ENCODE assay signal across 15 cellular contexts in genomic region chr11:114174712-114175495, GRCh38.
DNase-seq lines count a peak whose midpoint lies in the region; ATAC-seq, FAIRE-seq and TF ChIP-seq lines count a peak whose summit lies in the region.
"Had no signal": no experiment of that assay in that cellular context is flagged by ENCODE, and none has a peak within 500 bp of the region (broad histone marks: within the 10 kb centered on the region; RNA-seq: fewer than 3 reads in every experiment).

No MANE protein-coding gene starts in this region.

- H4K20me1 ChIP-seq in HepG2 (ENCODE audit: insufficient read depth, low read length) (no peaks in the 10 kb centered on the region), hepatocyte (ENCODE audit: insufficient read depth, poor library complexity, severe bottlenecking) (no peaks in the 10 kb centered on the region)

- no peak for FAIRE-seq in HepG2 (lab: Jason Lieb, UNC)
- FAIRE-seq in small intestine (lab: Jason Lieb, UNC), result no peak
- FAIRE-seq: astrocyte, GM19239, urothelium cell line had no signal

- no peak for ATAC-seq in HepG2
- ATAC-seq: activated T-helper 17 cell treated with anti-CD3 and anti-CD28 coated beads, Interleukin-2, amount 50 U/mL, for 72 hours had no signal

- H3K4me3 ChIP-seq in liver (ENCODE audit: low read depth in 1 of 3, low read length in 3 of 3), result no peak overlapping the region
- no peak overlapping the region for H3K4me3 ChIP-seq in HepG2 (replicated peaks in 1 of 3; ENCODE audit: insufficient read depth in 1 of 3, low read depth in 2 of 3, low read length in 3 of 3)
- no peak overlapping the region for H3K4me3 ChIP-seq in hepatocyte
- H3K4me3 ChIP-seq in small intestine (ENCODE audit: low read depth in 1 of 2, low read length in 2 of 2), result no peak overlapping the region
- no peak overlapping the region for H3K4me3 ChIP-seq in colonic mucosa
- H3K4me3 ChIP-seq in SJCRH30, result no peak overlapping the region

- H3K27ac ChIP-seq in liver (ENCODE audit: low read depth in 1 of 2, low read length in 2 of 2) (peak overlapping the region; percentile 16 to 22), HepG2 (ENCODE audit: extremely low read length, insufficient read depth, low read length) (no peak overlapping the region), hepatocyte (peak overlapping the region; percentile 91), small intestine (ENCODE audit: low read depth in 1 of 2, low read length in 1 of 2) (peak overlapping the region; percentile 13 to 18), colonic mucosa (no peak overlapping the region), SJCRH30 (no peak overlapping the region)

- H3K9ac ChIP-seq in liver (ENCODE audit: low read depth in 1 of 2, low read length in 2 of 2), result no peak overlapping the region
- no peak overlapping the region for H3K9ac ChIP-seq in HepG2 (ENCODE audit: insufficient read depth, low read depth, low read length)
- H3K9ac ChIP-seq in colonic mucosa (ENCODE audit: low read depth in 2 of 2, low read length in 2 of 2), result no peak overlapping the region

- H3K36me3 ChIP-seq in liver (ENCODE audit: control insufficient read depth in 4 of 4, insufficient read depth in 3 of 4, low read depth in 1 of 4, low read length in 3 of 4), result no peaks in the 10 kb centered on the region
- H3K36me3 ChIP-seq in HepG2 (replicated peaks in 1 of 2; ENCODE audit: control insufficient read depth in 1 of 2, insufficient read depth in 2 of 2, low read length in 2 of 2), result no peaks in the 10 kb centered on the region
- H3K36me3 ChIP-seq in hepatocyte (replicated peaks; ENCODE audit: insufficient read depth, low read depth), result no peaks in the 10 kb centered on the region
- H3K36me3 ChIP-seq in small intestine (ENCODE audit: control insufficient read depth in 2 of 2, insufficient read depth in 2 of 2, low read length in 2 of 2), result no peaks in the 10 kb centered on the region
- no peaks in the 10 kb centered on the region for H3K36me3 ChIP-seq in colonic mucosa
- H3K36me3 ChIP-seq in SJCRH30, result no peaks in the 10 kb centered on the region

- no peak overlapping the region for H2AFZ ChIP-seq in HepG2 (ENCODE audit: low read length)
- H2AFZ ChIP-seq in hepatocyte, result no peak overlapping the region

- no peak for TF ChIP-seq POLR2A in HepG2 (IDR thresholded peaks at IDR 0.05; ENCODE audit: insufficient read depth in 1 of 2, low read depth in 2 of 2, low read length in 2 of 2)

- no peak for TF ChIP-seq EP300 in HepG2 (IDR thresholded peaks at IDR 0.05; ENCODE audit: low read depth in 2 of 2, low read length in 2 of 2)
- no peak for TF ChIP-seq EP300 in HepG2 (CRISPR knock-in tag; IDR thresholded peaks at IDR 0.05; ENCODE audit: borderline replicate concordance)

- no peaks in the 10 kb centered on the region for H3K27me3 ChIP-seq in liver (ENCODE audit: control insufficient read depth in 4 of 4, insufficient read depth in 4 of 4, low read length in 3 of 4)
- H3K27me3 ChIP-seq in HepG2 (ENCODE audit: control insufficient read depth in 1 of 2, insufficient read depth in 2 of 2, low read length in 2 of 2), result peaks cover 0 to 22% of the 10 kb centered on the region in 2 experiments; a peak in 1 of 5 replicates
- no peaks in the 10 kb centered on the region for H3K27me3 ChIP-seq in hepatocyte
- no peaks in the 10 kb centered on the region for H3K27me3 ChIP-seq in small intestine (ENCODE audit: control insufficient read depth in 2 of 2, insufficient read depth in 2 of 2, low read length in 2 of 2)
- no peaks in the 10 kb centered on the region for H3K27me3 ChIP-seq in colonic mucosa
- no peaks in the 10 kb centered on the region for H3K27me3 ChIP-seq in SJCRH30

- peaks cover 38 to 94% (median 82%) of the 10 kb centered on the region in 4 donors for H3K4me1 ChIP-seq in liver (ENCODE audit: control insufficient read depth in 4 of 4, insufficient read depth in 4 of 4, low read length in 3 of 4)
- H3K4me1 ChIP-seq in HepG2 (ENCODE audit: insufficient read depth, low read length), result peaks cover 10% of the 10 kb centered on the region
- peaks cover 95% of the 10 kb centered on the region for H3K4me1 ChIP-seq in hepatocyte (ENCODE audit: insufficient read depth)
- peaks cover 49 to 59% of the 10 kb centered on the region in 2 donors for H3K4me1 ChIP-seq in small intestine (ENCODE audit: control insufficient read depth in 2 of 2, insufficient read depth in 1 of 2, low read depth in 1 of 2, low read length in 1 of 2)
- peaks cover 25% of the 10 kb centered on the region for H3K4me1 ChIP-seq in colonic mucosa
- H3K4me1 ChIP-seq in SJCRH30, result no peaks in the 10 kb centered on the region

- POLR2A ChIA-PET in HepG2 (lab: Yijun Ruan, JAX), result no interaction called here

- CTCF ChIA-PET in HepG2 (lab: Yijun Ruan, JAX; ENCODE audit: low intra/inter-chr PET ratio, low total read pairs), result no interaction called here

- in situ Hi-C loops in HepG2 (cut with HindIII; ENCODE audit: extremely low pct_ligation_motif_present, low pct_unique_long_range_greater_than_20kb), result no loop called here

- no TSS peak for BruUV-seq in HepG2 (replicated peaks; lab: Mats Ljungman, UMichigan)

- H3K9me3 ChIP-seq in liver (ENCODE audit: control insufficient read depth in 4 of 4, low read length in 3 of 4) (no peaks in the 10 kb centered on the region), HepG2 (ENCODE audit: low read length) (no peaks in the 10 kb centered on the region), hepatocyte (ENCODE audit: low read depth) (no peaks in the 10 kb centered on the region), small intestine (ENCODE audit: control insufficient read depth, low read depth) (no peaks in the 10 kb centered on the region), colonic mucosa (no peaks in the 10 kb centered on the region), SJCRH30 (replicated peaks) (no peaks in the 10 kb centered on the region)

- TF ChIP-seq RAD21 in liver (IDR thresholded peaks at IDR 0.05) (no peak), HepG2 (CRISPR knock-in tag; IDR thresholded peaks at IDR 0.05) (no peak)

- no peak overlapping the region for H3K4me2 ChIP-seq in HepG2 (ENCODE audit: low read depth, low read length)
- no peak overlapping the region for H3K4me2 ChIP-seq in hepatocyte

- no peaks in the 10 kb centered on the region for H3K9me2 ChIP-seq in hepatocyte (replicated peaks; ENCODE audit: insufficient read depth)

- WGBS in liver, result 49% methylated on average over 3 of the region's 3 CpGs
- 100% methylated on average over 1 of the region's 3 CpGs for WGBS in HepG2 (ENCODE audit: low lambda C conversion rate)
- WGBS in hepatocyte (ENCODE audit: low lambda C conversion rate, missing lambda C conversion rate), result 82% methylated on average over 3 of the region's 3 CpGs
- 58 to 88% (median 80%) methylated on average over 3 of the region's 3 CpGs for WGBS in small intestine, 3 donors

- intact Hi-C loops in HepG2 (cut with micrococcal nuclease; ENCODE audit: unreplicated experiment), result no loop called here
- intact Hi-C loops in colonic mucosa (cut with DNase I), result no loop called here

- DNase-seq in HepG2 (ENCODE audit: low spot score), result no peak
- no peak for DNase-seq in hepatocyte (ENCODE audit: low spot score)
- no peak for DNase-seq in small intestine
- no peak for DNase-seq in colonic mucosa
- no peak for DNase-seq in SJCRH30
- no peak for DNase-seq in HPDE6-E6E7 (ENCODE audit: extremely low spot score)
- no peak for DNase-seq in RKO (ENCODE audit: low spot score)
- DNase-seq: midbrain, SHP77, T-helper 2 cell had no signal

- H3K79me2 ChIP-seq in HepG2 (ENCODE audit: insufficient read depth, low read length) (no peaks in the 10 kb centered on the region), hepatocyte (peaks cover 61% of the 10 kb centered on the region)

- no peak for TF ChIP-seq CTCF in liver (IDR thresholded peaks at IDR 0.05; ENCODE audit: low read depth, low read length, missing input control)
- TF ChIP-seq CTCF in HepG2 (CRISPR knock-in tag; IDR thresholded peaks at IDR 0.05), result no peak
- no peak for TF ChIP-seq CTCF in hepatocyte (IDR thresholded peaks at IDR 0.05; ENCODE audit: poor library complexity)
- no peak for TF ChIP-seq CTCF in colonic mucosa (IDR thresholded peaks at IDR 0.05)

TF ChIP-seq in liver, 16 proteins besides CTCF, POLR2A, EP300 and RAD21 (continues in another document):
- TF ChIP-seq JUND (IDR thresholded peaks at IDR 0.05), result no peak
- TF ChIP-seq HNF4G (IDR thresholded peaks at IDR 0.05), result no peak
- no peak for TF ChIP-seq GABPA (IDR thresholded peaks at IDR 0.05 in 1 of 2, conservative IDR thresholded peaks at IDR 0.05 in 1 of 2)
- TF ChIP-seq NR2F2 (IDR thresholded peaks at IDR 0.05), result no peak
- TF ChIP-seq TAF1 (conservative IDR thresholded peaks at IDR 0.05), result no peak
- no peak for TF ChIP-seq MAX (IDR thresholded peaks at IDR 0.05)
- TF ChIP-seq RXRA (IDR thresholded peaks at IDR 0.05), result no peak
- TF ChIP-seq EGR1 (IDR thresholded peaks at IDR 0.05; ENCODE audit: low read depth in 2 of 2), result no peak
- TF ChIP-seq FOXA2 (IDR thresholded peaks at IDR 0.05), result no peak

TF ChIP-seq in HepG2, 621 proteins besides CTCF, POLR2A, EP300 and RAD21:
- TF ChIP-seq HDAC1 (CRISPR knock-in tag; IDR thresholded peaks at IDR 0.05) (no peak), ZNF879 (CRISPR knock-in tag; IDR thresholded peaks at IDR 0.05) (no peak), THAP11 (CRISPR knock-in tag; IDR thresholded peaks at IDR 0.05) (no peak), AHR (CRISPR knock-in tag; IDR thresholded peaks at IDR 0.05) (no peak), ARNT2 (CRISPR knock-in tag; IDR thresholded peaks at IDR 0.05; ENCODE audit: low read depth) (no peak), FOXM1 (CRISPR knock-in tag; IDR thresholded peaks at IDR 0.05) (no peak), ZIK1 (CRISPR knock-in tag; IDR thresholded peaks at IDR 0.05; ENCODE audit: borderline replicate concordance, low read depth) (no peak), ZNF720 (CRISPR knock-in tag; IDR thresholded peaks at IDR 0.05) (no peak), GTF2F1 (IDR thresholded peaks at IDR 0.05; ENCODE audit: low read length) (no peak)

Comparison
In these comparisons a context has a peak if more than half of its experiments do, and no peak if none do; other contexts are left out.
1. H3K27ac ChIP-seq: peak in liver (2 of 2), hepatocyte (single experiment) and small intestine (2 of 2); none in HepG2 (single experiment), colonic mucosa (single experiment) and SJCRH30 (single experiment).